In the genomic region with DNA sequence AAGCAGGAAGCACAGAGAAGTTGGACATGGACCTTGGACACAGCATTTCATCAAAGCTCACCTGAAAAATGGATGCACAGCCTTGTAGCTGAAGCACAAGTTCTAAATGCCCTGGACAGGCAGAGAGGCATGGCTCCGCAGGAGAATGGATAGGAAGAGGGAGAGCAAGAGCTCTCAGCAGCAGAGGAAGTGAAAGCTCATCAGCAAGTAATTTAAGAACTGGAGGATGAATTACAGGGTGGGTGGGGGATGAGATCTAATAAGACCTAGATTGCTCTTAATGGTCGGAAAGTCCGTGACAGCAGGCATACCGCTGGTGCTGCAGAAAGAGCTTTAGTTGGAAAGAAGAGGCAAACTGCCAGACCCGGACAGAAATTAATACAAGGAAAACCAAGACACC, we compare ENCODE assay signal across 19 cellular contexts.
"Had no signal": no experiment of that assay in that cellular context is flagged by ENCODE, and none has a peak within 500 bp of the region (broad histone marks: within the 10 kb centered on the region; RNA-seq: fewer than 3 reads in every experiment).

No MANE protein-coding gene starts in this region.

- H3K36me3 Mint-ChIP-seq: immature natural killer cell, naive B cell, type B pancreatic cell had no signal

- H3K4me1 ChIP-seq: esophagus squamous epithelium, right lobe of liver, spleen, suprapubic skin had no signal

- H3K36me3 ChIP-seq: cardiac muscle cell, esophagus squamous epithelium, right lobe of liver, spleen, suprapubic skin had no signal

- H3K27me3 ChIP-seq: right lobe of liver had no signal

- H3K4me1 Mint-ChIP-seq: immature natural killer cell had no signal

- H3K27ac Mint-ChIP-seq: activated CD4-positive, alpha-beta T cell treated with anti-CD3 and anti-CD28 coated beads, Interleukin-2, amount 10 ng/mL, durations not matched to agents 24 days and 14 days; immature natural killer cell; naive B cell; progenitor cell of endocrine pancreas; type B pancreatic cell had no signal

- H3K9me3 Mint-ChIP-seq: activated CD4-positive, alpha-beta T cell treated with anti-CD3 and anti-CD28 coated beads, Interleukin-2, amount 10 ng/mL, durations not matched to agents 24 days and 14 days; immature natural killer cell; naive B cell; type B pancreatic cell had no signal

- H3K27ac ChIP-seq: cardiac muscle cell, esophagus squamous epithelium, right lobe of liver, spleen, suprapubic skin had no signal

- H3K9me3 ChIP-seq: esophagus squamous epithelium, right lobe of liver, spleen, suprapubic skin had no signal

- DNase-seq: activated CD4-positive, alpha-beta T cell treated with anti-CD3 and anti-CD28 coated beads, Interleukin-2, amount 10 ng/mL, durations not matched to agents 24 days and 14 days; activated CD8-positive, alpha-beta memory T cell treated with anti-CD3 and anti-CD28 coated beads for 24 hours; activated gamma-delta T cell; esophagus squamous epithelium; foreskin fibroblast; glutamatergic neuron; immature natural killer cell; left cardiac atrium; naive B cell; nucleus accumbens; right lobe of liver; spleen; stimulated activated CD4-positive, alpha-beta T cell treated with anti-CD3 and anti-CD28 coated beads, Interleukin-1b, Interleukin-23, amount 100 ng/mL, for 48 hours; stimulated activated naive CD4-positive, alpha-beta T cell; T-helper 9 cell had no signal

- H3K4me3 ChIP-seq: cardiac muscle cell, esophagus squamous epithelium, right lobe of liver, spleen, suprapubic skin had no signal

- ATAC-seq: left cardiac atrium, right lobe of liver had no signal

- H3K4me3 Mint-ChIP-seq: activated CD4-positive, alpha-beta T cell treated with anti-CD3 and anti-CD28 coated beads, Interleukin-2, amount 10 ng/mL, durations not matched to agents 24 days and 14 days; immature natural killer cell; naive B cell; type B pancreatic cell had no signal
